7 cellular contexts compared by ENCODE assay signal in the genomic region with DNA sequence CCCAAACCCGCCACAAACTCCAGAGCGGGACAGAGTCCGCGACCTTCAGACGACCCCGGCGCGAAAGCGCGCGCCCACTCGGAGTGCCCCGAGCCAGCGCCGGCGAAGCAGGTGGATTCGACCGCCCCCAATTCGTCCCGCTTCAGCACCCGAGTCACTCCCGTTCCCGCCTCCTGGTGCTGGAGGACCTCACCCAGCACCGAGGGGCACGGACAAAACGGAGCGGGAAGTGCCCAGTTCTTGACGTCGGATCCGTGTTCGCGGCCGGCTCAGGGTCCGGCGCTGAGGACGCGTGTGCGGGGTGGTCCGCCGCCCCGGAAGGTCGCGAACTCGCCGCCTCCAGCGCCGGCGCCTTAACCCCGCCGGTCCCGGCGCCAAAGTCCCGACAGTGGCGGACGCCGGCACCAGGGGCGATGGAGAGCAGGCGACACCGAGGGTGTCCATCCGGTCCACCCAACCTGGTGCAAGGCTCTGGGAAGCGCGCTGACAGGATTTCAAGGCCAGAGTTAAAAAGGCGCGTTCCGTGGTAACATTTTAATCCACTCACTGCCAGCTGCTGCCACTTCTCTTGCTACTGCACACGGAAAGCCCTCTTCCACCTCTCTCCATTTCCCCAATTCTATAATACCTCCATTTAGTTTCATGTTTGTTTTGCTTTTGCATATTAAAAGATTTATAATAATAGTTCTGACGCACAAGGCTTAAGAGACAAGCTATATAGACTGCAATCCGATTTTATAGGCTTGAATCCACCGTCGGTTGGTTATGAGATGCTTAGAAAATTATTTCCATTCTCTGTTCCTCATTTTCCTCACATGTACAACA.
DNase-seq lines count a peak whose midpoint lies in the region; ATAC-seq and TF ChIP-seq lines count a peak whose summit lies in the region.

No MANE protein-coding gene starts in this region.

- ATAC-seq in GM19023 (IDR thresholded peaks at IDR 0.05; ENCODE audit: unreplicated experiment) (peak; percentile 87), HG03280 (IDR thresholded peaks at IDR 0.05; ENCODE audit: unreplicated experiment) (peak; percentile 76), right cardiac atrium (peak; percentile 97 to 99), gastrocnemius medialis (no peak)

- CTCF ChIA-PET in activated naive CD4-positive, alpha-beta T cell treated with anti-CD3 and anti-CD28 coated beads for 36 hours (lab: Charles Lee): interaction anchor here (1.9 kb wide), 1 partner anchor 128 kb away, joined by 6 read pairs; no protein-coding TSS in a partner anchor

- DNase-seq in activated naive CD4-positive, alpha-beta T cell treated with anti-CD3 and anti-CD28 coated beads for 36 hours: peak; percentile 49
- DNase-seq in right cardiac atrium: peak; percentile 69 to 89 (median 87)
- no peak for DNase-seq in gastrocnemius medialis
- DNase-seq in NCI-H748 treated with DMSO at 0.1 percent for 48 hours (lab: John Stamatoyannopoulos, UW): no peak
- DNase-seq in GM19240 (ENCODE audit: insufficient read length, low spot score): no peak

- no peaks in the 10 kb centered on the region for H3K9me3 ChIP-seq in right cardiac atrium (ENCODE audit: control insufficient read depth, low read length)
- no peaks in the 10 kb centered on the region for H3K9me3 ChIP-seq in gastrocnemius medialis

- WGBS in right cardiac atrium: 5% methylated on average over 70 of the region's 70 CpGs

- TF ChIP-seq POLR2A in gastrocnemius medialis (IDR thresholded peaks at IDR 0.05): no peak

- H3K27ac Mint-ChIP-seq in activated naive CD4-positive, alpha-beta T cell treated with anti-CD3 and anti-CD28 coated beads for 36 hours: no peak overlapping the region

- in situ Hi-C loops in gastrocnemius medialis (cut with MboI; ENCODE audit: low sequenced_read_pairs in 4 of 4): loop anchor here in 1 of 4 donors (25.0 kb wide), 1 partner anchor 117 kb away; no protein-coding TSS in a partner anchor

- H3K9me3 Mint-ChIP-seq in activated naive CD4-positive, alpha-beta T cell treated with anti-CD3 and anti-CD28 coated beads for 36 hours: peaks cover 12% of the 10 kb centered on the region

- H3K27ac ChIP-seq in right cardiac atrium (ENCODE audit: low read length) (no peak overlapping the region), gastrocnemius medialis (no peak overlapping the region)

- H3K36me3 ChIP-seq in gastrocnemius medialis: no peaks in the 10 kb centered on the region

- H3K4me1 Mint-ChIP-seq in activated naive CD4-positive, alpha-beta T cell treated with anti-CD3 and anti-CD28 coated beads for 36 hours (ENCODE audit: low read depth): no peaks in the 10 kb centered on the region

- H3K27me3 Mint-ChIP-seq in activated naive CD4-positive, alpha-beta T cell treated with anti-CD3 and anti-CD28 coated beads for 36 hours (ENCODE audit: low read depth): peaks cover 21% of the 10 kb centered on the region

- peak in 2 of 5 experiments; percentile 15 to 38 for TF ChIP-seq CTCF in gastrocnemius medialis (IDR thresholded peaks at IDR 0.05 in 4 of 5, conservative IDR thresholded peaks at IDR 0.05 in 1 of 5)

- H3K4me3 ChIP-seq in right cardiac atrium (ENCODE audit: low read length) (peak overlapping the region; percentile 54), gastrocnemius medialis (peak overlapping the region in 3 of 4 donors; percentile 40 to 46 (median 43))

- no peaks in the 10 kb centered on the region for H3K4me1 ChIP-seq in right cardiac atrium (ENCODE audit: control insufficient read depth, insufficient read depth, low read length)
- H3K4me1 ChIP-seq in gastrocnemius medialis: no peaks in the 10 kb centered on the region

- intact Hi-C loops in activated naive CD4-positive, alpha-beta T cell treated with anti-CD3 and anti-CD28 coated beads for 36 hours (cut with micrococcal nuclease): loop anchor here (2.0 kb wide), 1 partner anchor 127 kb away; no protein-coding TSS in a partner anchor
- intact Hi-C loops in right cardiac atrium (cut with DNase I) (loop anchor here in 3 of 4 donors (5.0 to 10.0 kb wide), 2 partner anchors 127 to 129 kb away; no protein-coding TSS in a partner anchor), gastrocnemius medialis (cut with DNase I; ENCODE audit: low total_unique reads) (no loop called here)

- H3K36me3 Mint-ChIP-seq in activated naive CD4-positive, alpha-beta T cell treated with anti-CD3 and anti-CD28 coated beads for 36 hours (ENCODE audit: low read depth): peaks cover 1% of the 10 kb centered on the region

- H3K27me3 ChIP-seq in right cardiac atrium (ENCODE audit: control insufficient read depth, insufficient read depth): no peaks in the 10 kb centered on the region
- peaks cover 5 to 20% (median 14%) of the 10 kb centered on the region in 3 donors for H3K27me3 ChIP-seq in gastrocnemius medialis

- H3K4me3 Mint-ChIP-seq in activated naive CD4-positive, alpha-beta T cell treated with anti-CD3 and anti-CD28 coated beads for 36 hours: no peak overlapping the region

Comparison
In these comparisons a context has a peak if more than half of its experiments do, and no peak if none do; other contexts are left out.
1. ATAC-seq: peak in GM19023 (single experiment), HG03280 (single experiment) and right cardiac atrium (2 of 2); none in gastrocnemius medialis (0 of 2).
2. DNase-seq: peak in activated naive CD4-positive, alpha-beta T cell treated with anti-CD3 and anti-CD28 coated beads for 36 hours (single experiment) and right cardiac atrium (3 of 3); none in gastrocnemius medialis (0 of 2), NCI-H748 treated with DMSO at 0.1 percent for 48 hours (single experiment) and GM19240 (single experiment).